ENCODE assay signal across 9 cellular contexts in the genomic region with DNA sequence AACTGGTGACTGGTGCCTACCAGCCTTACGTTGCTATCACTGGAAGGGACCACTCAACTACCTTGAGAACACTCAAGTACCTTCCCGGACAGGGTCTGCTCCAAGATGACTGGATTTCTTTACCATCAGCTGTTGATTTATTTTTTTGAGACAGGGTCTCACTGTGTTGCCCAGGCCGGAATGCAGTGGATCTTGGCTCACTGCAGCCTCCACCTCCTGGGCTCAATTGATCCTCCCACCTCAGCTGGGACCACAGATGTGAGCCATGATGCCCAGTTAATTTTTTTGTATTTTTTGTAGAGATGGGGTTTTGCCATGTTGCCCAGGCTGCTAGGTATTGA.
A peak's percentile ranks its signal among the peaks of the same experiment; 100 is the strongest.
DNase-seq lines count a peak whose midpoint lies in the region; ATAC-seq and TF ChIP-seq lines count a peak whose summit lies in the region.
"Had no signal": no experiment of that assay in that cellular context is flagged by ENCODE, and none has a peak within 500 bp of the region (broad histone marks: within the 10 kb centered on the region; RNA-seq: fewer than 3 reads in every experiment).

No MANE protein-coding gene starts in this region.

- H2AFZ ChIP-seq in Loucy (ENCODE audit: low read length) = peak overlapping the region; percentile 64; the same call in 1 of the 2 replicates

- H3K9me2 ChIP-seq in Loucy (replicated peaks; ENCODE audit: low read depth, low read length) = no peaks in the 10 kb centered on the region

- no peaks in the 10 kb centered on the region for H3K27me3 ChIP-seq in Loucy (ENCODE audit: insufficient read depth, low read length, poor library complexity, severe bottlenecking)
- no peaks in the 10 kb centered on the region for H3K27me3 ChIP-seq in brain microvascular endothelial cell (replicated peaks)
- no peaks in the 10 kb centered on the region for H3K27me3 ChIP-seq in mucosa of rectum (ENCODE audit: control insufficient read depth in 2 of 2, insufficient read depth in 2 of 2, low read length in 2 of 2)
- no peaks in the 10 kb centered on the region for H3K27me3 ChIP-seq in tibial artery

- intact Hi-C loops in tibial artery (cut with DNase I; ENCODE audit: low total_unique reads) = loop anchor here (2.0 kb wide), 1 partner anchor 45 kb away; a partner anchor contains a TSS

- peak overlapping the region; percentile 9 for H3K9ac ChIP-seq in Loucy (ENCODE audit: low read depth, low read length, poor library complexity, severe bottlenecking)
- no peak overlapping the region for H3K9ac ChIP-seq in mucosa of rectum (ENCODE audit: low read depth in 1 of 2, low read length in 2 of 2)

- no peaks in the 10 kb centered on the region for H3K9me3 ChIP-seq in Loucy (ENCODE audit: insufficient read depth, low read depth, low read length)
- H3K9me3 ChIP-seq in mucosa of rectum (ENCODE audit: control insufficient read depth in 2 of 2, low read length in 2 of 2) = no peaks in the 10 kb centered on the region
- H3K9me3 ChIP-seq in tibial artery = no peaks in the 10 kb centered on the region

- ATAC-seq in GM19023 (IDR thresholded peaks at IDR 0.05; ENCODE audit: unreplicated experiment) (no peak), GM19455 (IDR thresholded peaks at IDR 0.05; ENCODE audit: unreplicated experiment) (no peak)

- peak overlapping the region; percentile 77 for H3K4me2 ChIP-seq in Loucy (ENCODE audit: low read depth, low read length, poor library complexity, severe bottlenecking)

- TF ChIP-seq CTCF in Loucy (conservative IDR thresholded peaks at IDR 0.05; ENCODE audit: low read length) = no peak
- TF ChIP-seq CTCF in brain microvascular endothelial cell (IDR thresholded peaks at IDR 0.05; ENCODE audit: low read depth, low read length, missing control alignments) = no peak
- TF ChIP-seq CTCF in tibial artery (IDR thresholded peaks at IDR 0.05) = no peak

- H3K27ac ChIP-seq in brain microvascular endothelial cell (peak overlapping the region; percentile 53), mucosa of rectum (ENCODE audit: low read depth in 2 of 2, low read length in 2 of 2) (peak overlapping the region; percentile 51 to 54), tibial artery (peak overlapping the region; percentile 81 to 87)

- no peaks in the 10 kb centered on the region for H4K20me1 ChIP-seq in Loucy (ENCODE audit: insufficient read depth, low read length, poor library complexity, severe bottlenecking)

- no peaks in the 10 kb centered on the region for H3K79me2 ChIP-seq in Loucy (ENCODE audit: insufficient read depth, low read length)

- peaks cover 17% of the 10 kb centered on the region for H3K4me1 ChIP-seq in Loucy (ENCODE audit: insufficient read depth, low read length, poor library complexity, severe bottlenecking)
- H3K4me1 ChIP-seq in mucosa of rectum (ENCODE audit: control insufficient read depth in 2 of 2, insufficient read depth in 2 of 2, low read length in 2 of 2) = peaks cover 0 to 7% of the 10 kb centered on the region in 2 donors
- H3K4me1 ChIP-seq in tibial artery = peaks cover 0 to 55% (median 23%) of the 10 kb centered on the region in 4 donors

- in situ Hi-C loops in brain microvascular endothelial cell (cut with HindIII; ENCODE audit: low pct_ligation_motif_present, low sequenced_read_pairs) = no loop called here

- DNase-seq in brain microvascular endothelial cell (no peak), tibial artery (no peak), Ammon's horn (ENCODE audit: low spot score) (no peak)
- DNase-seq: activated effector memory CD4-positive, alpha-beta T cell treated with anti-CD3 and anti-CD28 coated beads, Interleukin-2, amount 50 U/mL, for 16 hours; effector memory CD4-positive, alpha-beta T cell had no signal

- H3K36me3 ChIP-seq in Loucy (ENCODE audit: insufficient read depth, low read length) = peaks cover 5% of the 10 kb centered on the region; the same call in 1 of the 2 replicates
- peaks cover 13% of the 10 kb centered on the region for H3K36me3 ChIP-seq in brain microvascular endothelial cell (replicated peaks)
- H3K36me3 ChIP-seq in mucosa of rectum (ENCODE audit: control insufficient read depth in 2 of 2, insufficient read depth in 2 of 2, low read length in 2 of 2) = peaks cover 3% of the 10 kb centered on the region in 2 donors
- H3K36me3 ChIP-seq in tibial artery = peaks cover 0 to 12% (median 2%) of the 10 kb centered on the region in 3 donors

- no peaks in the 10 kb centered on the region for H3F3A ChIP-seq in Loucy (ENCODE audit: low read depth)

- H3K4me3 ChIP-seq in Loucy (ENCODE audit: low read length, poor library complexity, severe bottlenecking) = no peak overlapping the region
- no peak overlapping the region for H3K4me3 ChIP-seq in brain microvascular endothelial cell (ENCODE audit: low read depth, low read length)
- H3K4me3 ChIP-seq in mucosa of rectum (ENCODE audit: low read length in 2 of 2) = no peak overlapping the region
- no peak overlapping the region for H3K4me3 ChIP-seq in tibial artery
